Comparison of ENCODE assay signal across 25 cellular contexts in the genomic region with DNA sequence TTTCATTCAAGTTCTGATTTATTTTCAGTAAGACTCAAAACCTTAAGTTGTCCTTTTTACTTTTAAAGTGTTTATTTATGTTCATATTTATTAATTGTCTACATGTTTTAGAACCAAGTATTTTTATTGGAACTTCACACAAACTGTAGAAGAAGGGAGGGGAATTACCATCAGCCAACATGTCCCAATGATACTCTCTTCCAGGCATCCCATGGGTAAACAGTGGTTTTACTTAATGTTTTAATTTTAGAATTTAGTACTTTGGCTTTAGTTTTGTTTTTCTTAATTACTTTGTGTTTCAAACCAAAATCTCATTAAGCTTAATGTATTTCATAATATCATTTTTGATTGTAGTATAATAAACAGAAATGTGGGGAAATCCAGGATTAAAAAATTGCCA. TPM values are rescaled to one million over a fixed set of nuclear protein-coding genes. Genes with fewer than 3 reads are reported as not detected.
"Had no signal": no experiment of that assay in that cellular context is flagged by ENCODE, and none has a peak within 500 bp of the region (broad histone marks: within the 10 kb centered on the region; RNA-seq: fewer than 3 reads in every experiment).

No MANE protein-coding gene starts in this region.

- H3K27me3 ChIP-seq: neural progenitor cell, ovary, right lobe of liver, sigmoid colon, stomach, thyroid gland, tibial nerve, upper lobe of left lung, vagina had no signal

- H3K79me2 ChIP-seq: parathyroid adenoma had no signal

- H2AFZ ChIP-seq: neural progenitor cell, parathyroid adenoma had no signal

- H3K4me2 ChIP-seq: neural progenitor cell had no signal

- H3K9me3 ChIP-seq: ovary, psoas muscle, right lobe of liver, sigmoid colon, stomach, thoracic aorta, thyroid gland, tibial nerve, upper lobe of left lung, vagina had no signal

- H3K36me3 ChIP-seq: neural progenitor cell, ovary, right lobe of liver, sigmoid colon, stomach, thoracic aorta, thyroid gland, tibial nerve, upper lobe of left lung, vagina had no signal

- H3K4me3 ChIP-seq: neural progenitor cell, ovary, psoas muscle, right lobe of liver, sigmoid colon, stomach, thoracic aorta, thyroid gland, tibial nerve, upper lobe of left lung, vagina had no signal

- H3K4me1 ChIP-seq: neural progenitor cell, parathyroid adenoma had no signal

- FAIRE-seq: urothelium cell line had no signal

- H3K9ac ChIP-seq: neural progenitor cell, parathyroid adenoma had no signal

- DNase-seq: occipital lobe; ovary; posterior cingulate gyrus; psoas muscle; right cardiac atrium; right lobe of liver; sigmoid colon; small intestine; stimulated activated CD4-positive, alpha-beta T cell treated with anti-CD3 and anti-CD28 coated beads, Interleukin-15, amount 100 ng/mL, for 24 hours; stimulated activated CD4-positive, alpha-beta T cell treated with anti-CD3 and anti-CD28 coated beads, Interleukin-2, amount 100 ng/mL, for 24 hours; stimulated activated CD4-positive, alpha-beta T cell treated with anti-CD3 and anti-CD28 coated beads, Interleukin-2, amount 100 ng/mL, for 48 hours; stimulated activated CD4-positive, alpha-beta T cell treated with anti-CD3 and anti-CD28 coated beads, Interleukin-4, amount 100 ng/mL, for 24 hours; stimulated activated naive B cell treated with anti-CD40 and anti-IgM and Interleukin-4, amounts not matched to agents 10 μg/mL and 1 μg/mL and 100 μg/mL, for 72 hours; stimulated activated naive CD4-positive, alpha-beta T cell treated with Interleukin-2 at 50 U/mL for 16 hours; stomach; thyroid gland; trophoblast cell; upper lobe of left lung had no signal

- H3K27ac ChIP-seq: neural progenitor cell, ovary, parathyroid adenoma, psoas muscle, sigmoid colon, stomach, thoracic aorta, thyroid gland, tibial nerve, upper lobe of left lung, vagina had no signal

- ATAC-seq: psoas muscle; right lobe of liver; stimulated activated effector memory CD8-positive, alpha-beta T cell treated with anti-CD3 and anti-CD28 coated beads, Interleukin-12 subunit alpha, Interleukin-12 subunit beta, amount 100 ng/mL, for 72 hours; stimulated activated naive B cell treated with anti-CD40 and anti-IgM and Interleukin-4, amounts not matched to agents 10 μg/mL and 1 μg/mL and 100 μg/mL, for 72 hours had no signal

RNA-seq across cellular contexts. Expression of gene TNFSF13B, which starts 5.2 kb away (rescaled TPM):
- total RNA-seq: vagina had no signal
